ENCODE assay signal across 11 cellular contexts in genomic region chr15:99003317-99003716, GRCh38. TPM values are rescaled to one million over a fixed set of nuclear protein-coding genes. Genes with fewer than 3 reads are reported as not detected.
DNase-seq lines count a peak whose midpoint lies in the region; ATAC-seq, FAIRE-seq and TF ChIP-seq lines count a peak whose summit lies in the region.
"Not testable (repeated sequence)": the region's sequence is repeated elsewhere in the genome, so short reads cannot be mapped to it uniquely, and the experiment has no call there.
"Had no signal": no experiment of that assay in that cellular context is flagged by ENCODE, and none has a peak within 500 bp of the region (broad histone marks: within the 10 kb centered on the region; RNA-seq: fewer than 3 reads in every experiment).

No MANE protein-coding gene starts in this region.

- WGBS in IMR-90 (ENCODE audit: extremely low coverage in 2 of 2, insufficient read length in 1 of 2), 2 experiments = no CpG with 5 or more reads among the region's 10 CpGs
- 1% methylated on average over 7 of the region's 10 CpGs for WGBS in K562 (ENCODE audit: insufficient coverage, low coverage, missing lambda C conversion rate)

- CTCF ChIA-PET in IMR-90 (lab: Yijun Ruan, JAX); K562 (lab: Yijun Ruan, JAX; ENCODE audit: low intra/inter-chr PET ratio): not testable (repeated sequence)

- not testable (repeated sequence) for H2BK120ac ChIP-seq in IMR-90 (ENCODE audit: low read depth, low read length)

- H3K9me1 ChIP-seq in IMR-90 (ENCODE audit: insufficient read depth, low read length); K562 (ENCODE audit: control insufficient read depth, insufficient read depth, low read length): not testable (repeated sequence)

- intact Hi-C loops in IMR-90 (cut with micrococcal nuclease); K562 (cut with micrococcal nuclease); gastrocnemius medialis (cut with DNase I; ENCODE audit: low total_unique reads): not testable (repeated sequence)

- POLR2A ChIA-PET in IMR-90 (lab: Charles Lee; ENCODE audit: unreplicated experiment); K562 (lab: Yijun Ruan, JAX): not testable (repeated sequence)

- H3K18ac ChIP-seq in IMR-90 (ENCODE audit: low read depth, low read length) = not testable (repeated sequence)

- H3K27me3 ChIP-seq in IMR-90 (ENCODE audit: control insufficient read depth, insufficient read depth, low read length); gastrocnemius medialis: not testable (repeated sequence)
- H3K27me3 ChIP-seq in K562 (ENCODE audit: control insufficient read depth in 2 of 2, insufficient read depth in 2 of 2, low read length in 2 of 2) = peaks cover 9 to 33% of the 10 kb centered on the region in 2 experiments; a peak in 4 of 5 replicates

- dilution Hi-C loops in IMR-90 (cut with HindIII; ENCODE audit: low sequenced_read_pairs, unreplicated experiment) = not testable (repeated sequence)

- not testable (repeated sequence) for H3K9me3 ChIP-seq in IMR-90 (ENCODE audit: control insufficient read depth, insufficient read depth, low read length); K562 (replicated peaks; ENCODE audit: control insufficient read depth, insufficient read depth, low read depth, low read length); gastrocnemius medialis

- not testable (repeated sequence) for TF ChIP-seq POLR2A in IMR-90 (IDR thresholded peaks at IDR 0.05; ENCODE audit: low read depth, low read length); K562 (conservative IDR thresholded peaks at IDR 0.05); gastrocnemius medialis (IDR thresholded peaks at IDR 0.05)

- not testable (repeated sequence) for H2AFZ ChIP-seq in IMR-90 (replicated peaks; ENCODE audit: low read length, poor library complexity); K562 (ENCODE audit: low read depth, low read length)

- not testable (repeated sequence) for H4K20me1 ChIP-seq in IMR-90 (ENCODE audit: insufficient read depth, low read length); K562 (replicated peaks; ENCODE audit: control insufficient read depth, insufficient read depth, low read length)

- not testable (repeated sequence) for H2AK9ac ChIP-seq in IMR-90 (replicated peaks; ENCODE audit: low read depth, low read length, poor library complexity)

- H3K4me1 ChIP-seq in IMR-90 (ENCODE audit: control insufficient read depth, insufficient read depth, low read length); K562 (replicated peaks in 1 of 2; ENCODE audit: control insufficient read depth in 2 of 2, insufficient read depth in 2 of 2, low read length in 2 of 2): not testable (repeated sequence)
- H3K4me1 ChIP-seq in gastrocnemius medialis = peaks cover 11 to 24% of the 10 kb centered on the region in 2 donors

- not testable (repeated sequence) for H3K79me2 ChIP-seq in K562 (ENCODE audit: control insufficient read depth, insufficient read depth, low read length)

- H2BK15ac ChIP-seq in IMR-90 (ENCODE audit: low read depth, low read length) = not testable (repeated sequence)

- H2AK5ac ChIP-seq in IMR-90 (ENCODE audit: low read depth, low read length) = not testable (repeated sequence)

- not testable (repeated sequence) for H3K4me2 ChIP-seq in IMR-90 (ENCODE audit: low read depth, low read length); K562 (ENCODE audit: insufficient read depth, low read length)

- H4K8ac ChIP-seq in IMR-90 (ENCODE audit: low read depth in 2 of 2, low read length in 2 of 2) = not testable (repeated sequence)

- not testable (repeated sequence) for H3K79me1 ChIP-seq in IMR-90 (ENCODE audit: low read depth in 1 of 2, low read length in 2 of 2)

- not testable (repeated sequence) for H3K4ac ChIP-seq in IMR-90 (ENCODE audit: low read depth, low read length)

- in situ Hi-C loops in IMR-90 (cut with MboI; ENCODE audit: low sequenced_read_pairs); gastrocnemius medialis (cut with MboI; ENCODE audit: low sequenced_read_pairs in 4 of 4): not testable (repeated sequence)
- in situ Hi-C loops in K562 (cut with MboI) = loop anchor here (10.0 kb wide), 1 partner anchor 899 kb away; no protein-coding TSS in a partner anchor

- not testable (repeated sequence) for H3K27ac ChIP-seq in IMR-90 (ENCODE audit: insufficient read depth, low read length); K562 (ENCODE audit: extremely low read depth, low read depth, low read length)
- peak overlapping the region in 3 of 4 donors; percentile 28 to 66 (median 50) for H3K27ac ChIP-seq in gastrocnemius medialis

- not testable (repeated sequence) for H4K91ac ChIP-seq in IMR-90 (ENCODE audit: insufficient read depth, low read depth, low read length)

- BruUV-seq in IMR-90 (replicated peaks; lab: Mats Ljungman, UMichigan); K562 (replicated peaks; lab: Mats Ljungman, UMichigan): not testable (repeated sequence)

- not testable (repeated sequence) for TF ChIP-seq RAD21 in IMR-90 (IDR thresholded peaks at IDR 0.05; ENCODE audit: low read length); K562 (CRISPR knock-in tag; conservative IDR thresholded peaks at IDR 0.05 in 1 of 2, IDR thresholded peaks at IDR 0.05 in 1 of 2)

- FAIRE-seq in K562 (lab: Jason Lieb, UNC) = peak; percentile 6

- not testable (repeated sequence) for H3K36me3 ChIP-seq in IMR-90 (ENCODE audit: control insufficient read depth, insufficient read depth, low read length); K562 (ENCODE audit: control insufficient read depth, insufficient read depth, low read length); gastrocnemius medialis

- ATAC-seq in IMR-90 (ENCODE audit: low read depth) = peak; percentile 32; the same call in 1 of the 2 replicates
- peak; percentile 70 for ATAC-seq in SK-N-SH treated with all-trans-retinoic acid at 6 μM for 48 hours
- not testable (repeated sequence) for ATAC-seq in K562, gastrocnemius medialis

- TF ChIP-seq CTCF in IMR-90 (conservative IDR thresholded peaks at IDR 0.05; ENCODE audit: low read depth, low read length); K562 (IDR thresholded peaks at IDR 0.05 in 2 of 3, conservative IDR thresholded peaks at IDR 0.05 in 1 of 3; ENCODE audit: insufficient read depth in 2 of 3, low read depth in 1 of 3, low read length in 3 of 3); gastrocnemius medialis (IDR thresholded peaks at IDR 0.05 in 4 of 5, conservative IDR thresholded peaks at IDR 0.05 in 1 of 5): not testable (repeated sequence)

- H2BK5ac ChIP-seq in IMR-90 (ENCODE audit: low read depth, low read length, poor library complexity, severe bottlenecking) = not testable (repeated sequence)

- H3K14ac ChIP-seq in IMR-90 (replicated peaks; ENCODE audit: low read depth, low read length) = not testable (repeated sequence)

- H3K56ac ChIP-seq in IMR-90 (ENCODE audit: extremely low read depth, insufficient read depth, low read length) = not testable (repeated sequence)

- TF ChIP-seq EP300 in K562 (IDR thresholded peaks at IDR 0.05; ENCODE audit: low read length) = not testable (repeated sequence)

- not testable (repeated sequence) for H3K9ac ChIP-seq in IMR-90 (ENCODE audit: low read depth, low read length); K562 (ENCODE audit: insufficient read depth in 1 of 2, low read depth in 2 of 2, low read length in 2 of 2)

- DNase-seq in IMR-90; K562 (ENCODE audit: extremely low read depth in 1 of 4, low spot score in 3 of 4); gastrocnemius medialis: not testable (repeated sequence)
- DNase-seq in NCI-H524 treated with DMSO at 0.1 percent for 48 hours (lab: John Stamatoyannopoulos, UW) (peak; percentile 74), mesenteric fat pad (ENCODE audit: low spot score) (peak; percentile 1)

- H2BK20ac ChIP-seq in IMR-90 (ENCODE audit: low read depth, low read length) = not testable (repeated sequence)

- not testable (repeated sequence) for H3K4me3 ChIP-seq in IMR-90 (ENCODE audit: insufficient read depth, low read depth, low read length); K562; gastrocnemius medialis

- not testable (repeated sequence) for H4K5ac ChIP-seq in IMR-90 (ENCODE audit: low read depth, low read length)

- H3K23ac ChIP-seq in IMR-90 (ENCODE audit: low read depth, low read length) = not testable (repeated sequence)

RNA-seq across cellular contexts. Expression of gene PGPEP1L, which starts 4.3 kb away (rescaled TPM):
- total RNA-seq in IMR-90 (2012; rRNA removed) (not detected in 2 replicates), K562 (2014; rRNA removed) (not detected in 2 replicates), K562 (2014; rRNA removed; fragmentation: Illumina TruSeq; extraction: Trizol) (0.07 TPM in 1 of 2 replicates, not detected in the other), K562 (2015; rRNA removed; fragmentation: Illumina TruSeq; extraction: Trizol) (not detected in 2 replicates), K562 (2021) (not detected in 2 replicates), mesenteric fat pad (not detected), gastrocnemius medialis (1 to 10 TPM; 2.9 to 7.1 (median 3.5) TPM)
- polyA plus RNA-seq in IMR-90 (2012; rRNA removed) (not detected in 2 replicates), K562 (2011; rRNA removed) (0.07 and 0.11 TPM in 2 replicates), K562 (2014; fragmentation: Illumina TruSeq; extraction: Trizol) (0.15 TPM in 1 of 2 replicates, not detected in the other), K562 (2014; fragmentation: Nextera tagmentation; extraction: Ambion mirVana) (not detected), K562 (2014; rRNA removed) (0.17 and 0.88 TPM in 2 replicates)
- polyA plus RNA-seq in IMR-90 (2012; cell fraction: cytosol; rRNA removed) = not detected in 2 replicates
- not detected in 2 replicates for polyA plus RNA-seq in IMR-90 (2012; cell fraction: nucleus; rRNA removed; ENCODE audit: low replicate concordance)
- total RNA-seq in K562 (2011; cell fraction: chromatin; rRNA removed; ENCODE audit: low replicate concordance) = 0.21 and 0.28 TPM in 2 replicates
- total RNA-seq in K562 (2011; cell fraction: nucleolus; rRNA removed) = 0.39 and 0.50 TPM in 2 replicates
- total RNA-seq in K562 (2011; cell fraction: nucleoplasm; rRNA removed) = 0.37 TPM in 1 of 2 replicates, not detected in the other
- 0.15 TPM in 1 of 2 replicates, not detected in the other for polyA plus RNA-seq in K562 (2011; cell fraction: cytosol; rRNA removed)
- 0.47 TPM in 1 of 2 replicates, not detected in the other for polyA plus RNA-seq in K562 (2011; cell fraction: nucleus; rRNA removed)
- polyA plus RNA-seq in K562 (2012) = 0.25 TPM in 1 of 2 replicates, not detected in the other
- polyA minus RNA-seq in K562 (2011; rRNA and poly(A)+ RNA removed) = not detected in 2 replicates
- not detected in 2 replicates for polyA minus RNA-seq in K562 (2011; cell fraction: cytosol; rRNA and poly(A)+ RNA removed)
- polyA minus RNA-seq in K562 (2011; cell fraction: nucleus; rRNA and poly(A)+ RNA removed) = 0.22 and 0.27 TPM in 2 replicates
- total RNA-seq: CD4-positive, CD25-positive, alpha-beta regulatory T cell; CD8-positive, alpha-beta memory T cell; H7; HFFc6; HT1080 had no signal
- polyA plus RNA-seq: CD4-positive, CD25-positive, alpha-beta regulatory T cell; CD8-positive, alpha-beta memory T cell had no signal
